ENCODE assay signal across 27 cellular contexts in the genomic region with DNA sequence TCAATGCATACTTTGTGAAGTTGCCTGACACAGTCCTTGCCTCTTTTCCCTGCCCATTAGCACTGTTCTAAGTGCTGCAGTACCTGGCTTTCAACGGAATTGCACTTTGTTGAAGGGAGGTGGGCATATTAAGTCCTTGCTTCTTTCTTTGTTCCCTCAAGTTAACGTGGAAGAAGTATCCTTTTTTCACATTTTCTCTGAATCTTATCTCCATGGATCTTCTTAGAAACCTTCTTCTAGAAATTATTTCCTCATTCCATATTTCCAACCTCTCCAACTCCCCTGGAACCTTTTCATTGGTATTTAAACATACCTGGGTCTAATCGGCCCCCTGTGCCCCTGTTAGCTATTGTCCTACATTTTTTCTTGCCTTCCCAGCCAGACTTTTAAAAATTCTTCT.
DNase-seq lines count a peak whose midpoint lies in the region; ATAC-seq, FAIRE-seq and TF ChIP-seq lines count a peak whose summit lies in the region.
"Had no signal": no experiment of that assay in that cellular context is flagged by ENCODE, and none has a peak within 500 bp of the region (broad histone marks: within the 10 kb centered on the region; RNA-seq: fewer than 3 reads in every experiment).

No MANE protein-coding gene starts in this region.

- CTCF ChIA-PET in Calu3 (lab: Charles Lee) = interaction anchor here (0.7 to 1.5 kb wide), 2 partner anchors 29 to 57 kb away, joined by 3 to 4 read pairs; no protein-coding TSS in a partner anchor
- CTCF ChIA-PET in endothelial cell of umbilical vein (lab: Charles Lee) = no interaction called here

- H3K36me3 ChIP-seq in RWPE2 (ENCODE audit: low read depth) (no peaks in the 10 kb centered on the region), endothelial cell of umbilical vein (ENCODE audit: control insufficient read depth in 2 of 2, extremely low read depth in 1 of 2, insufficient read depth in 2 of 2, low read length in 2 of 2) (no peaks in the 10 kb centered on the region), right lobe of liver (no peaks in the 10 kb centered on the region)

- H3K27me3 ChIP-seq in RWPE2 (ENCODE audit: insufficient read depth, poor library complexity, severe bottlenecking) (no peaks in the 10 kb centered on the region), endothelial cell of umbilical vein (ENCODE audit: control insufficient read depth in 2 of 2, insufficient read depth in 2 of 2, low read length in 2 of 2) (no peaks in the 10 kb centered on the region), right lobe of liver (no peaks in the 10 kb centered on the region)
- H3K27me3 ChIP-seq: esophagus squamous epithelium, left lung, stomach, tibial artery had no signal

- H3K27ac ChIP-seq in RWPE2 (ENCODE audit: poor library complexity, severe bottlenecking) (peak overlapping the region; percentile 62), endothelial cell of umbilical vein (ENCODE audit: insufficient read depth, low read depth, low read length) (peak overlapping the region; percentile 70), right lobe of liver (no peak overlapping the region)
- H3K27ac ChIP-seq: esophagus squamous epithelium, left lung, skin epidermis, stomach, tibial artery had no signal

- H3K9me1 ChIP-seq in endothelial cell of umbilical vein (replicated peaks; ENCODE audit: control insufficient read depth, extremely low read depth, insufficient read depth, low read length) = no peaks in the 10 kb centered on the region

- no peak overlapping the region for H2AFZ ChIP-seq in endothelial cell of umbilical vein (ENCODE audit: low read depth, low read length)

- H3K36me3 Mint-ChIP-seq in Calu3 (ENCODE audit: insufficient read depth, unreplicated experiment) (peaks cover 4% of the 10 kb centered on the region), osteocyte (ENCODE audit: unreplicated experiment) (peaks cover 6% of the 10 kb centered on the region)

- H3K27ac Mint-ChIP-seq in Calu3 (ENCODE audit: unreplicated experiment) (peak overlapping the region; percentile 96), osteocyte (ENCODE audit: unreplicated experiment) (peak overlapping the region; percentile 63)
- H3K27ac Mint-ChIP-seq: activated CD8-positive, alpha-beta T cell treated with anti-CD3 and anti-CD28 coated beads for 36 hours; activated naive CD4-positive, alpha-beta T cell treated with anti-CD3 and anti-CD28 coated beads, Interleukin-2, amount 50 U/mL, for 24 hours; immature natural killer cell had no signal

- H3K4me1 Mint-ChIP-seq in Calu3 (ENCODE audit: low read depth, unreplicated experiment) (peaks cover 72% of the 10 kb centered on the region), osteocyte (ENCODE audit: unreplicated experiment) (peaks cover 12% of the 10 kb centered on the region)

- 90% methylated on average over 3 of the region's 3 CpGs for WGBS in right lobe of liver (ENCODE audit: insufficient coverage, low coverage, low lambda C conversion rate, missing lambda C conversion rate)

- TF ChIP-seq POLR2A in endothelial cell of umbilical vein (IDR thresholded peaks at IDR 0.05; ENCODE audit: low read depth, low read length) = no peak
- no peak for TF ChIP-seq POLR2A in right lobe of liver (IDR thresholded peaks at IDR 0.05)

- no peak for DNase-seq in Calu3
- DNase-seq in RWPE2 (ENCODE audit: low spot score) = no peak
- DNase-seq in endothelial cell of umbilical vein (ENCODE audit: low read depth, low spot score) = peak; percentile 19
- DNase-seq in osteocyte (ENCODE audit: extremely low spot score, unreplicated experiment) = no peak
- no peak for DNase-seq in right lobe of liver
- DNase-seq in NCI-H2029 treated with DMSO at 0.1 percent for 48 hours (lab: John Stamatoyannopoulos, UW) = no peak
- DNase-seq: activated CD8-positive, alpha-beta T cell treated with anti-CD3 and anti-CD28 coated beads for 36 hours; amygdala; cortex of kidney; esophagus squamous epithelium; hippocampal formation; immature natural killer cell; left lung; naive B cell; SHP77; stomach; T1000; tibial artery had no signal

- H4K20me1 ChIP-seq in endothelial cell of umbilical vein (replicated peaks; ENCODE audit: control insufficient read depth, extremely low read depth, insufficient read depth, low read length) = no peaks in the 10 kb centered on the region

- ATAC-seq in RWPE2 (ENCODE audit: low read depth) (peak; percentile 28; the same call in 2 of the 3 replicates), HG03469 (IDR thresholded peaks at IDR 0.05; ENCODE audit: unreplicated experiment) (no peak), right lobe of liver (no peak)
- ATAC-seq: activated CD4-positive, CD25-positive, alpha-beta regulatory T cell treated with anti-CD3 and anti-CD28 coated beads, Interleukin-2, amount 50 U/mL, for 24 hours; activated CD8-positive, alpha-beta T cell treated with anti-CD3 and anti-CD28 coated beads for 36 hours; left lung had no signal

- H3K27me3 Mint-ChIP-seq in Calu3 (ENCODE audit: unreplicated experiment) (no peaks in the 10 kb centered on the region), osteocyte (ENCODE audit: unreplicated experiment) (no peaks in the 10 kb centered on the region)
- H3K27me3 Mint-ChIP-seq: activated CD8-positive, alpha-beta T cell treated with anti-CD3 and anti-CD28 coated beads for 36 hours; activated naive CD4-positive, alpha-beta T cell treated with anti-CD3 and anti-CD28 coated beads, Interleukin-2, amount 50 U/mL, for 24 hours; naive B cell had no signal

- BruUV-seq in Calu3 (replicated peaks; lab: Mats Ljungman, UMichigan) (TSS peak; percentile 91), endothelial cell of umbilical vein (replicated peaks; lab: Mats Ljungman, UMichigan) (no TSS peak)

- H3K9me3 Mint-ChIP-seq in Calu3 (ENCODE audit: low read depth, unreplicated experiment) = peaks cover 3% of the 10 kb centered on the region
- H3K9me3 Mint-ChIP-seq in osteocyte (ENCODE audit: unreplicated experiment) = no peaks in the 10 kb centered on the region
- H3K9me3 Mint-ChIP-seq: activated naive CD4-positive, alpha-beta T cell treated with anti-CD3 and anti-CD28 coated beads, Interleukin-2, amount 50 U/mL, for 24 hours; activated T-helper 2 cell treated with anti-CD3 and anti-CD28 coated beads, Interferon-gamma antibody, Interleukin-2, Interleukin-4, amounts not matched to agents 10 μg/mL and 5 μg/mL and 100 μg/mL, durations not matched to agents 14 hours and 24 hours and 36 hours; immature natural killer cell had no signal

- no peaks in the 10 kb centered on the region for H3K9me3 ChIP-seq in RWPE2 (ENCODE audit: severe bottlenecking)
- no peaks in the 10 kb centered on the region for H3K9me3 ChIP-seq in endothelial cell of umbilical vein (replicated peaks; ENCODE audit: control insufficient read depth, insufficient read depth, low read length)
- H3K9me3 ChIP-seq in right lobe of liver = no peaks in the 10 kb centered on the region
- H3K9me3 ChIP-seq: esophagus squamous epithelium, stomach, tibial artery had no signal

- peak overlapping the region; percentile 52 for H3K4me2 ChIP-seq in endothelial cell of umbilical vein (ENCODE audit: insufficient read depth, low read length)

- dilution Hi-C loops in endothelial cell of umbilical vein (cut with MboI; ENCODE audit: extremely low pct_ligation_motif_present, low sequenced_read_pairs) = no loop called here

- H3K9ac ChIP-seq in endothelial cell of umbilical vein (replicated peaks; ENCODE audit: extremely low read depth, insufficient read depth, low read length) = no peak overlapping the region

- no peak for FAIRE-seq in endothelial cell of umbilical vein (lab: Jason Lieb, UNC)
- FAIRE-seq: bronchial epithelial cell, D721Med, frontal cortex had no signal

- no peak overlapping the region for H3K4me3 ChIP-seq in RWPE2 (ENCODE audit: severe bottlenecking)
- H3K4me3 ChIP-seq in endothelial cell of umbilical vein (replicated peaks in 1 of 3; ENCODE audit: insufficient read depth in 1 of 3, low read depth in 1 of 3, low read length in 3 of 3) = no peak overlapping the region
- no peak overlapping the region for H3K4me3 ChIP-seq in right lobe of liver
- H3K4me3 ChIP-seq: esophagus squamous epithelium, left lung, skin epidermis, stomach, tibial artery had no signal

- H3K79me2 ChIP-seq in endothelial cell of umbilical vein (ENCODE audit: control insufficient read depth, insufficient read depth, low read length) = no peaks in the 10 kb centered on the region

- TF ChIP-seq CTCF in Calu3 (IDR thresholded peaks at IDR 0.05; ENCODE audit: unreplicated experiment) (no peak), RWPE2 (IDR thresholded peaks at IDR 0.05; ENCODE audit: poor library complexity, severe bottlenecking) (peak; percentile 26), endothelial cell of umbilical vein (IDR thresholded peaks at IDR 0.05; ENCODE audit: extremely low read depth in 1 of 2, insufficient read depth in 1 of 2, low read depth in 1 of 2, low read length in 2 of 2) (no peak), osteocyte (IDR thresholded peaks at IDR 0.05) (no peak), right lobe of liver (IDR thresholded peaks at IDR 0.05) (no peak)

- H3K4me3 Mint-ChIP-seq in Calu3 (ENCODE audit: low read depth, unreplicated experiment) = peak overlapping the region; percentile 54
- no peak overlapping the region for H3K4me3 Mint-ChIP-seq in osteocyte (ENCODE audit: unreplicated experiment)
- H3K4me3 Mint-ChIP-seq: activated CD8-positive, alpha-beta T cell treated with anti-CD3 and anti-CD28 coated beads for 36 hours; activated naive CD4-positive, alpha-beta T cell treated with anti-CD3 and anti-CD28 coated beads, Interleukin-2, amount 50 U/mL, for 24 hours; CD14-positive monocyte; immature natural killer cell had no signal

- H3K4me1 ChIP-seq in RWPE2 (ENCODE audit: insufficient read depth, poor library complexity, severe bottlenecking) = peaks cover 19% of the 10 kb centered on the region
- H3K4me1 ChIP-seq in endothelial cell of umbilical vein (ENCODE audit: control insufficient read depth, extremely low read depth, insufficient read depth, low read length) = peaks cover 24% of the 10 kb centered on the region
- H3K4me1 ChIP-seq in right lobe of liver = no peaks in the 10 kb centered on the region
- H3K4me1 ChIP-seq: left lung, tibial artery had no signal

- intact Hi-C loops in Calu3 (cut with micrococcal nuclease; ENCODE audit: unreplicated experiment) (loop anchor here (5.0 kb wide), 2 partner anchors 65 to 940 kb away; a partner anchor contains a TSS), endothelial cell of umbilical vein (cut with micrococcal nuclease) (loop anchor here (5.0 kb wide), 1 partner anchor 935 kb away; no protein-coding TSS in a partner anchor), right lobe of liver (cut with DNase I) (no loop called here)

- POLR2A ChIA-PET in endothelial cell of umbilical vein (lab: Charles Lee) = no interaction called here

TF ChIP-seq in endothelial cell of umbilical vein, 7 proteins besides CTCF, POLR2A, EP300 and RAD21 (continues in another document):
- no peak for TF ChIP-seq MYC (IDR thresholded peaks at IDR 0.05; ENCODE audit: low read depth, low read length)
- TF ChIP-seq, protein P1, sequence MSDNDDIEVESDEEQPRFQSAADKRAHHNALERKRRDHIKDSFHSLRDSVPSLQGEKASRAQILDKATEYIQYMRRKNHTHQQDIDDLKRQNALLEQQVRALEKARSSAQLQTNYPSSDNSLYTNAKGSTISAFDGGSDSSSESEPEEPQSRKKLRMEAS (IDR thresholded peaks at IDR 0.05; ENCODE audit: insufficient read depth, insufficient read length) = no peak
- no peak for TF ChIP-seq JUN (IDR thresholded peaks at IDR 0.05; ENCODE audit: borderline replicate concordance, insufficient read depth, insufficient read length, low read depth)
- no peak for TF ChIP-seq POLR2AphosphoS5 (IDR thresholded peaks at IDR 0.05; ENCODE audit: insufficient read depth, low read depth, low read length)

Comparison
In these comparisons a context has a peak if more than half of its experiments do, and no peak if none do; other contexts are left out.
1. H3K27ac ChIP-seq: peak in RWPE2 (single experiment) and endothelial cell of umbilical vein (single experiment); none in right lobe of liver (0 of 3).
2. intact Hi-C loops: an anchor here in Calu3 (5.0 kb wide) and endothelial cell of umbilical vein (5.0 kb wide); none called in right lobe of liver.